ENCODE assay signal across 9 cellular contexts in genomic region chr11:66834943-66835342, GRCh38.
"Had no signal": no experiment of that assay in that cellular context is flagged by ENCODE, and none has a peak within 500 bp of the region (broad histone marks: within the 10 kb centered on the region; RNA-seq: fewer than 3 reads in every experiment).

No MANE protein-coding gene starts in this region.

- H3K27ac Mint-ChIP-seq: activated naive CD8-positive, alpha-beta T cell treated with anti-CD3 and anti-CD28 coated beads, Interleukin-2, amount 10 ng/mL, durations not matched to agents 7 days and 5 days; T-helper 1 cell treated with Interleukin-12 subunit alpha and Interleukin-12 subunit beta and Interleukin-4 antibody, amounts not matched to agents 30 μg/mL and 1 μg/mL, for 36 hours had no signal

- H3K9me3 Mint-ChIP-seq: activated naive CD8-positive, alpha-beta T cell treated with anti-CD3 and anti-CD28 coated beads, Interleukin-2, amount 10 ng/mL, durations not matched to agents 7 days and 5 days; stimulated activated naive CD8-positive, alpha-beta T cell treated with anti-CD3 and anti-CD28 coated beads, Interleukin-15, amount 100 ng/mL, for 72 hours; T-helper 1 cell treated with Interleukin-12 subunit alpha and Interleukin-12 subunit beta and Interleukin-4 antibody, amounts not matched to agents 30 μg/mL and 1 μg/mL, for 36 hours had no signal

- H3K4me1 ChIP-seq: sigmoid colon, uterus had no signal

- H3K27me3 ChIP-seq: heart left ventricle, sigmoid colon, uterus had no signal

- DNase-seq: activated naive CD8-positive, alpha-beta T cell treated with anti-CD3 and anti-CD28 coated beads, Interleukin-2, amount 10 ng/mL, durations not matched to agents 7 days and 5 days; activated T-cell treated with anti-CD3 and anti-CD28 coated beads, Interleukin-2, amount 50 U/mL, for 1 hour; kidney; left ventricle myocardium superior; sigmoid colon had no signal

- H3K36me3 ChIP-seq: sigmoid colon, uterus had no signal

- H3K4me3 Mint-ChIP-seq: activated naive CD8-positive, alpha-beta T cell treated with anti-CD3 and anti-CD28 coated beads, Interleukin-2, amount 10 ng/mL, durations not matched to agents 7 days and 5 days; stimulated activated naive CD8-positive, alpha-beta T cell treated with anti-CD3 and anti-CD28 coated beads, Interleukin-15, amount 100 ng/mL, for 72 hours; T-helper 1 cell treated with Interleukin-12 subunit alpha and Interleukin-12 subunit beta and Interleukin-4 antibody, amounts not matched to agents 30 μg/mL and 1 μg/mL, for 36 hours had no signal

- H3K27me3 Mint-ChIP-seq: activated naive CD8-positive, alpha-beta T cell treated with anti-CD3 and anti-CD28 coated beads, Interleukin-2, amount 10 ng/mL, durations not matched to agents 7 days and 5 days; stimulated activated naive CD8-positive, alpha-beta T cell treated with anti-CD3 and anti-CD28 coated beads, Interleukin-15, amount 100 ng/mL, for 72 hours had no signal

- H3K27ac ChIP-seq: sigmoid colon, uterus had no signal

- H3K4me3 ChIP-seq: heart left ventricle, sigmoid colon, uterus had no signal

- H3K9me3 ChIP-seq: heart left ventricle, sigmoid colon, uterus had no signal
